In the genomic region with DNA sequence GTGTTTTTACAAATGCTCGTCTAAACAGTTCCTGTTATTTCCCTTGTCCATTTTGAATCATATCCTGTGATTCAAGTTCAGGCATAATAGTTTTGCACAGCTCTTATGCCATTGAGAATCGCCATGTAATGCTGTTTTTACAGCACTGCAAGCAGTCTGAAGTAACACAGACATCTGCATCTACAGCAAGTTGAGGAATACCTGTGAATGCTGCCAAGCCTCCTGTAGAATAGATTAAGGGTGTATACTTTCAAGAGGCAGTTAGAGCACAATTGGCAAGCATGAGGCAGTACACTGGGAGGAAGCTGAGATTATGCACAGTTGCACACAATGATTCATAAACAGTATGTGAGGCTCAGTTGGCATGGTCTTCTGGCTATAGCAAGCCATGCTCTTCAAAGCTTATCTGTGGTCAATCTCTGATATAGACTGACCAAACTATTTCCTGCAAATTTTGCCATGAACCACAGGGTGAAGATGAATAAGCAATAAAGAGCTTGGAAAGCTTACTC, we compare ENCODE assay signal across 1 cellular context.
TF ChIP-seq lines count a peak whose summit lies in the region.

No MANE protein-coding gene starts in this region.

TF ChIP-seq in GM23338, 12 proteins besides CTCF, POLR2A, EP300 and RAD21 (continued from another document):
- TF ChIP-seq, protein P1, sequence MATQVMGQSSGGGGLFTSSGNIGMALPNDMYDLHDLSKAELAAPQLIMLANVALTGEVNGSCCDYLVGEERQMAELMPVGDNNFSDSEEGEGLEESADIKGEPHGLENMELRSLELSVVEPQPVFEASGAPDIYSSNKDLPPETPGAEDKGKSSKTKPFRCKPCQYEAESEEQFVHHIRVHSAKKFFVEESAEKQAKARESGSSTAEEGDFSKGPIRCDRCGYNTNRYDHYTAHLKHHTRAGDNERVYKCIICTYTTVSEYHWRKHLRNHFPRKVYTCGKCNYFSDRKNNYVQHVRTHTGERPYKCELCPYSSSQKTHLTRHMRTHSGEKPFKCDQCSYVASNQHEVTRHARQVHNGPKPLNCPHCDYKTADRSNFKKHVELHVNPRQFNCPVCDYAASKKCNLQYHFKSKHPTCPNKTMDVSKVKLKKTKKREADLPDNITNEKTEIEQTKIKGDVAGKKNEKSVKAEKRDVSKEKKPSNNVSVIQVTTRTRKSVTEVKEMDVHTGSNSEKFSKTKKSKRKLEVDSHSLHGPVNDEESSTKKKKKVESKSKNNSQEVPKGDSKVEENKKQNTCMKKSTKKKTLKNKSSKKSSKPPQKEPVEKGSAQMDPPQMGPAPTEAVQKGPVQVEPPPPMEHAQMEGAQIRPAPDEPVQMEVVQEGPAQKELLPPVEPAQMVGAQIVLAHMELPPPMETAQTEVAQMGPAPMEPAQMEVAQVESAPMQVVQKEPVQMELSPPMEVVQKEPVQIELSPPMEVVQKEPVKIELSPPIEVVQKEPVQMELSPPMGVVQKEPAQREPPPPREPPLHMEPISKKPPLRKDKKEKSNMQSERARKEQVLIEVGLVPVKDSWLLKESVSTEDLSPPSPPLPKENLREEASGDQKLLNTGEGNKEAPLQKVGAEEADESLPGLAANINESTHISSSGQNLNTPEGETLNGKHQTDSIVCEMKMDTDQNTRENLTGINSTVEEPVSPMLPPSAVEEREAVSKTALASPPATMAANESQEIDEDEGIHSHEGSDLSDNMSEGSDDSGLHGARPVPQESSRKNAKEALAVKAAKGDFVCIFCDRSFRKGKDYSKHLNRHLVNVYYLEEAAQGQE (IDR thresholded peaks at IDR 0.05; ENCODE audit: unreplicated experiment), result no peak
- TF ChIP-seq ZNF331 (CRISPR knock-in tag; IDR thresholded peaks at IDR 0.05; ENCODE audit: low read depth), result no peak
